Comparison of ENCODE assay signal across 10 cellular contexts in the genomic region with DNA sequence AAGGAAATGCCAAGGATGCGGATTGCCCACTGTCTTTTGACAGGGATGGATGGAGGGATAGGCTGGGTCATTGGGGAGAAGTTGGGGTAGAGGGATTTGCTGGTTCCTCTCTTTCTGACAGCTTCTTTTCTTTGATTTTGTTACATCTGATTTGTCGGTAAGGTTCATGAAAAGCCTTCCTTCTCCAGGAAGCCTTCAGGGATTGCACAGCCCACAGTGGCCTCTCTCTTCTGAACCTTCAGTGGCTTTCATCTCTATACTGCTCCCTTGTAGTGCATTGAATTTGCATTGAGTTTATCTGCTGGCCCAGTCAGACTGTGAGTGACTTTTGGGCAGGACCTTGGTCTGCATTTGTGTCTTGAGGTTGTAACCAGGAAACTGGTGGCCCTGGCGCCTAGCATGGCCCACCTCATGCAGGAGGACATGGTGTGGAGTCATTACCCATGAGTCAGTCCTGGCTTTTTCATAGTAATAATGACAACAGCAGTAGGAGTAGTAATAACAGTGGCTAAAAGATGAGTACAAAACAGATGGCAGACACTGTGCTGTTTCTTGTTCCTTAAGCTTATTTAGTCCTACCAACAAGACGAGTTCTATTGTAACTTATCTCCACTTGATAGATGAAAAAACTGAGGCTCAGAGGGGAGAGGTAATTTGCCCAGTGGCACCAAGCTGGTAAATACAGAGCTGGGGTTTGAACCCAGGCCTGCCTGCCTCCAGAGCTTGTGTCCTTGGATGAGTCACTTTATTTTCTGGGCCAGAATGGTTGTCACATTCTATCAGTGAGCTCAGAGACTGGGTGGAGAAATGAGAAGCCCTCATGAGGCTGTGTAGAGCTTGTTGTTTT. TPM values are rescaled to one million over a fixed set of nuclear protein-coding genes. Genes with fewer than 3 reads are reported as not detected.
DNase-seq lines count a peak whose midpoint lies in the region; ATAC-seq, FAIRE-seq and TF ChIP-seq lines count a peak whose summit lies in the region.
"Had no signal": no experiment of that assay in that cellular context is flagged by ENCODE, and none has a peak within 500 bp of the region (broad histone marks: within the 10 kb centered on the region; RNA-seq: fewer than 3 reads in every experiment).

No MANE protein-coding gene starts in this region.

- H3K4me3 Mint-ChIP-seq in stimulated activated naive CD8-positive, alpha-beta T cell treated with anti-CD3 and anti-CD28 coated beads, Interleukin-15, amount 100 ng/mL, for 72 hours: no peak overlapping the region

- H3K27ac Mint-ChIP-seq in stimulated activated naive CD8-positive, alpha-beta T cell treated with anti-CD3 and anti-CD28 coated beads, Interleukin-15, amount 100 ng/mL, for 72 hours: no peak overlapping the region

- H3K27ac ChIP-seq in vagina: peak overlapping the region; percentile 56
- H3K27ac ChIP-seq: VCaP had no signal

- FAIRE-seq in HTR-8/SVneo (lab: Jason Lieb, UNC): no peak

- intact Hi-C loops in vagina (cut with DNase I): no loop called here

- peak; percentile 75 for ATAC-seq in stimulated activated naive CD8-positive, alpha-beta T cell treated with anti-CD3 and anti-CD28 coated beads, Interleukin-15, amount 100 ng/mL, for 72 hours
- ATAC-seq in stimulated activated naive CD8-positive, alpha-beta T cell treated with anti-CD3 and anti-CD28 coated beads, Interleukin-15, Interleukin-2, amounts not matched to agents 100 U/mL and 50 U/mL, for 24 hours: no peak

- no peaks in the 10 kb centered on the region for H3K9me3 Mint-ChIP-seq in stimulated activated naive CD8-positive, alpha-beta T cell treated with anti-CD3 and anti-CD28 coated beads, Interleukin-15, amount 100 ng/mL, for 72 hours

- no peak for DNase-seq in stimulated activated naive CD8-positive, alpha-beta T cell treated with anti-CD3 and anti-CD28 coated beads, Interleukin-15, amount 100 ng/mL, for 72 hours
- no peak for DNase-seq in stimulated activated naive CD8-positive, alpha-beta T cell treated with anti-CD3 and anti-CD28 coated beads, Interleukin-15, Interleukin-2, amounts not matched to agents 100 U/mL and 50 U/mL, for 24 hours
- peak; percentile 39 for DNase-seq in adipocyte (ENCODE audit: low read depth)
- peak; percentile 70 for DNase-seq in iris pigment epithelial cell (ENCODE audit: low read depth)
- no peak for DNase-seq in vagina (ENCODE audit: extremely low spot score in 2 of 2)
- DNase-seq in COLO668 (lab: John Stamatoyannopoulos, UW; ENCODE audit: unreplicated experiment): no peak
- DNase-seq in NCI-H446 (lab: John Stamatoyannopoulos, UW): no peak
- no peak for DNase-seq in HTR-8/SVneo (ENCODE audit: insufficient read length, low spot score)
- DNase-seq: Caco-2 had no signal

- peak overlapping the region; percentile 83 for H3K9ac ChIP-seq in adipocyte (ENCODE audit: low read length)

- H3K9me3 ChIP-seq in adipocyte (ENCODE audit: control insufficient read depth, low read length) (no peaks in the 10 kb centered on the region), vagina (no peaks in the 10 kb centered on the region)
- H3K9me3 ChIP-seq: Caco-2 had no signal

- H3K27me3 ChIP-seq in adipocyte (replicated peaks; ENCODE audit: control insufficient read depth, insufficient read depth, low read length) (no peaks in the 10 kb centered on the region), vagina (no peaks in the 10 kb centered on the region)

- H3K4me1 Mint-ChIP-seq in stimulated activated naive CD8-positive, alpha-beta T cell treated with anti-CD3 and anti-CD28 coated beads, Interleukin-15, amount 100 ng/mL, for 72 hours: no peaks in the 10 kb centered on the region

- H3K4me1 ChIP-seq in adipocyte (ENCODE audit: control insufficient read depth, insufficient read depth, low read length) (peaks cover 86% of the 10 kb centered on the region), vagina (peaks cover 35% of the 10 kb centered on the region)
- H3K4me1 ChIP-seq: Caco-2 had no signal

- peak overlapping the region; percentile 15 for H3K4me3 ChIP-seq in adipocyte (ENCODE audit: low read length)
- H3K4me3 ChIP-seq in vagina: no peak overlapping the region

- H3K27me3 Mint-ChIP-seq in stimulated activated naive CD8-positive, alpha-beta T cell treated with anti-CD3 and anti-CD28 coated beads, Interleukin-15, amount 100 ng/mL, for 72 hours: no peaks in the 10 kb centered on the region

- no peak for TF ChIP-seq CTCF in vagina (IDR thresholded peaks at IDR 0.05)

- no peak for TF ChIP-seq POLR2A in vagina (IDR thresholded peaks at IDR 0.05)

- peaks cover 37% of the 10 kb centered on the region for H3K36me3 ChIP-seq in adipocyte (ENCODE audit: control insufficient read depth, insufficient read depth, low read length, severe bottlenecking)
- no peaks in the 10 kb centered on the region for H3K36me3 ChIP-seq in vagina

RNA-seq across cellular contexts. Expression of a gene that starts 28.4 kb away (rescaled TPM):
- total RNA-seq in vagina: 28.5 TPM

Comparison
In these comparisons a context has a peak if more than half of its experiments do, and no peak if none do; other contexts are left out.
1. DNase-seq: peak in adipocyte (single experiment) and iris pigment epithelial cell (single experiment); none in stimulated activated naive CD8-positive, alpha-beta T cell treated with anti-CD3 and anti-CD28 coated beads, Interleukin-15, amount 100 ng/mL, for 72 hours (0 of 2), stimulated activated naive CD8-positive, alpha-beta T cell treated with anti-CD3 and anti-CD28 coated beads, Interleukin-15, Interleukin-2, amounts not matched to agents 100 U/mL and 50 U/mL, for 24 hours (single experiment), vagina (0 of 2), COLO668 (single experiment), NCI-H446 (0 of 2) and HTR-8/SVneo (single experiment).